Comparison of ENCODE assay signal across 18 cellular contexts in the genomic region with DNA sequence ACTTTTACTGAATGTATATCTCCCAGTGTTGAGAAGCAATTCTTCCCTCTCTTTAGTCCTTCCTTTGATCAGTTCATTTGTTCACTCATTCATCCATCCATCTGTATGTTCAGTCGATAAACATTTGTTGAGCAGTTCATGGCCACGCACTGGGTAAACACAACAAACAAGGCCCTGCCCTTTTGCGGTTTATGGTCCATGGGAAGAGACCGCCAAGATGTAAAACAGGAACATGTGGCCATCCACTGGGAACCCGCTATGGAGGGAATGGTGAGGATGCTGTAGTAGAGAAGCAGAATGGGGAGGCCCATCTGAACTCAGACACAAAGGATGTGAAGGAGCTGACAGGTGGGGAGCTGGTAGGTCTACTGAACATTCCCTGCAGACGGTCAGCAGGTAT.
"Had no signal": no experiment of that assay in that cellular context is flagged by ENCODE, and none has a peak within 500 bp of the region (broad histone marks: within the 10 kb centered on the region; RNA-seq: fewer than 3 reads in every experiment).

No MANE protein-coding gene starts in this region.

- H3K36me3 ChIP-seq: tibial artery had no signal

- H3K27ac Mint-ChIP-seq: activated CD4-positive, alpha-beta T cell treated with anti-CD3 and anti-CD28 coated beads, Interleukin-2, amount 10 ng/mL, durations not matched to agents 24 days and 14 days; activated naive CD4-positive, alpha-beta T cell treated with anti-CD3 and anti-CD28 coated beads, Interleukin-2, amount 50 U/mL, for 24 hours; activated T-cell treated with anti-CD3 and anti-CD28 coated beads, Interleukin-2, amount 50 U/mL, for 24 hours had no signal

- H3K27ac ChIP-seq: foreskin keratinocyte, tibial artery had no signal

- DNase-seq: activated CD4-positive, alpha-beta T cell treated with anti-CD3 and anti-CD28 coated beads, Interleukin-2, amount 10 ng/mL, durations not matched to agents 24 days and 14 days; activated CD4-positive, CD25-positive, alpha-beta regulatory T cell; activated CD8-positive, alpha-beta T cell treated with anti-CD3 and anti-CD28 coated beads, Interleukin-2, amount 10 ng/mL, durations not matched to agents 7 days and 5 days; activated T-cell treated with anti-CD3 and anti-CD28 coated beads, Interleukin-2, amount 50 U/mL, for 24 hours; effector memory CD8-positive, alpha-beta T cell; foreskin keratinocyte; hippocampal formation; nucleus accumbens; posterior cingulate gyrus; retina; stimulated activated CD4-positive, alpha-beta T cell treated with anti-CD3 and anti-CD28 coated beads, Interleukin-12 subunit alpha, Interleukin-12 subunit beta, amount 100 ng/mL, for 4 hours; stimulated activated CD4-positive, alpha-beta T cell treated with anti-CD3 and anti-CD28 coated beads, Interleukin-1b, Interleukin-23, amount 100 ng/mL, for 48 hours; stimulated activated CD8-positive, alpha-beta memory T cell treated with anti-CD3 and anti-CD28 coated beads, Interleukin-4, amount 100 ng/mL, for 48 hours; stimulated activated naive CD4-positive, alpha-beta T cell; substantia nigra; tibial artery had no signal

- H3K4me3 ChIP-seq: tibial artery had no signal

- H3K4me3 Mint-ChIP-seq: activated CD4-positive, alpha-beta T cell treated with anti-CD3 and anti-CD28 coated beads, Interleukin-2, amount 10 ng/mL, durations not matched to agents 24 days and 14 days; activated CD8-positive, alpha-beta T cell treated with anti-CD3 and anti-CD28 coated beads, Interleukin-2, amount 10 ng/mL, durations not matched to agents 7 days and 5 days; activated naive CD4-positive, alpha-beta T cell treated with anti-CD3 and anti-CD28 coated beads, Interleukin-2, amount 50 U/mL, for 24 hours; activated T-cell treated with anti-CD3 and anti-CD28 coated beads, Interleukin-2, amount 50 U/mL, for 24 hours; nephron had no signal

- H3K4me1 ChIP-seq: foreskin keratinocyte had no signal

- H3K27me3 Mint-ChIP-seq: activated CD4-positive, alpha-beta T cell treated with anti-CD3 and anti-CD28 coated beads, Interleukin-2, amount 10 ng/mL, durations not matched to agents 24 days and 14 days; activated naive CD4-positive, alpha-beta T cell treated with anti-CD3 and anti-CD28 coated beads, Interleukin-2, amount 50 U/mL, for 24 hours; activated T-cell treated with anti-CD3 and anti-CD28 coated beads, Interleukin-2, amount 50 U/mL, for 24 hours; effector memory CD8-positive, alpha-beta T cell had no signal

- ATAC-seq: activated CD8-positive, alpha-beta T cell treated with anti-CD3 and anti-CD28 coated beads, Interleukin-2, amount 10 ng/mL, durations not matched to agents 7 days and 5 days; effector memory CD8-positive, alpha-beta T cell; foreskin keratinocyte had no signal

- H3K27me3 ChIP-seq: foreskin keratinocyte, tibial artery had no signal

- H3K9me3 Mint-ChIP-seq: activated CD4-positive, alpha-beta T cell treated with anti-CD3 and anti-CD28 coated beads, Interleukin-2, amount 10 ng/mL, durations not matched to agents 24 days and 14 days; activated T-cell treated with anti-CD3 and anti-CD28 coated beads, Interleukin-2, amount 50 U/mL, for 24 hours; effector memory CD8-positive, alpha-beta T cell; nephron had no signal

- H3K9me3 ChIP-seq: tibial artery had no signal
